In the genomic region with DNA sequence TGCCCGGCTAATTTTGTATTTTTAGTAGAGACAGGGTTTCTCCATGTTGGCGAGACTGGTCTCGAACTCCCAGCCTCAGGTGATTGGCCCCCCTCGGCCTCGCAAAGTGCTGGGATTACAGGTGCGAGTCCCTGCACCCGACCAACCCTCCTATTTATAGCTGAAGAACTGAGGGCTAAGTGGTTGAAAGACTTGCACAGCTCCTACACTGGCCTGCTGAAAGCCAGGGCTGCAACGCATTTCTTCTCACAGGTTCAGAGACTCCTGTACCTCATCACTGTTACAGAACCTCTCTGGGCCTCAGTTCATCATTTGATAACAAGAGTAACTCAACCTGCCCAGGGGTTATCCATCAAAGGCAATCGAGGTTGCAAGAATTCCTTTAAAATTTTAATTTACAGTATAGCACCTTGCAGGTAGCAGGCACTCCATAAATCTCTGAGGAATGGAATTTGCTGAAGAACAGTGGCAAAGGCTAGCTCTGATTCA, we compare ENCODE assay signal across 13 cellular contexts.
DNase-seq lines count a peak whose midpoint lies in the region; FAIRE-seq and TF ChIP-seq lines count a peak whose summit lies in the region.
"Had no signal": no experiment of that assay in that cellular context is flagged by ENCODE, and none has a peak within 500 bp of the region (broad histone marks: within the 10 kb centered on the region; RNA-seq: fewer than 3 reads in every experiment).

No MANE protein-coding gene starts in this region.

- TF ChIP-seq CTCF in adrenal gland (IDR thresholded peaks at IDR 0.05) (no peak), keratinocyte (optimal IDR thresholded peaks at IDR 0.05 in 1 of 3, IDR thresholded peaks at IDR 0.05 in 1 of 3, conservative IDR thresholded peaks at IDR 0.05 in 1 of 3; ENCODE audit: extremely low read depth in 1 of 3, insufficient read depth in 2 of 3, low read length in 3 of 3) (no peak), GM13976 (IDR thresholded peaks at IDR 0.05; ENCODE audit: borderline replicate concordance, control extremely low read depth, extremely low read depth, insufficient read depth, missing control alignments) (no peak), ovary (IDR thresholded peaks at IDR 0.05) (no peak)

- H2AFZ ChIP-seq in ACC112 (ENCODE audit: low read length, unreplicated experiment) (peak overlapping the region; percentile 34), keratinocyte (ENCODE audit: control insufficient read depth, low read length) (no peak overlapping the region), trophoblast cell (ENCODE audit: insufficient read depth, low read length, poor library complexity) (no peak overlapping the region)

- DNase-seq in adrenal gland, result no peak
- no peak for DNase-seq in keratinocyte (ENCODE audit: low read depth, low spot score)
- DNase-seq in trophoblast cell, result peak; percentile 43 to 69
- DNase-seq in activated T-helper 1 cell treated with anti-CD3 and anti-CD28 coated beads, Interleukin-12 subunit alpha, Interleukin-12 subunit beta, Interleukin-2, Interleukin-4 antibody, amounts not matched to agents 30 ng/mL and 10 ng/mL and 1 ng/mL, durations not matched to agents 14 hours and 24 hours and 36 hours (ENCODE audit: low spot score), result no peak
- DNase-seq in GM13976 (ENCODE audit: low spot score), result no peak
- no peak for DNase-seq in ovary
- DNase-seq in mesendoderm, result no peak
- DNase-seq: CD4-positive, alpha-beta memory T cell; NCI-H1105 treated with DMSO at 0.1 percent for 48 hours; stimulated activated naive CD8-positive, alpha-beta T cell treated with anti-CD3 and anti-CD28 coated beads, Interleukin-15, amount 100 ng/mL, for 72 hours had no signal

- no peaks in the 10 kb centered on the region for H3K36me3 Mint-ChIP-seq in activated T-helper 1 cell treated with anti-CD3 and anti-CD28 coated beads, Interleukin-12 subunit alpha, Interleukin-12 subunit beta, Interleukin-2, Interleukin-4 antibody, amounts not matched to agents 30 ng/mL and 10 ng/mL and 1 ng/mL, durations not matched to agents 14 hours and 24 hours and 36 hours (ENCODE audit: low read depth)
- H3K36me3 Mint-ChIP-seq: CD4-positive, alpha-beta memory T cell had no signal

- H3K36me3 ChIP-seq in ACC112 (ENCODE audit: insufficient read depth, low read length) (no peaks in the 10 kb centered on the region), adrenal gland (replicated peaks in 1 of 2) (no peaks in the 10 kb centered on the region), keratinocyte (ENCODE audit: control insufficient read depth in 2 of 2, extremely low read depth in 1 of 2, insufficient read depth in 2 of 2, low read length in 2 of 2) (no peaks in the 10 kb centered on the region), trophoblast cell (ENCODE audit: control insufficient read depth in 1 of 2, insufficient read depth in 2 of 2, low read length in 2 of 2) (no peaks in the 10 kb centered on the region), ovary (no peaks in the 10 kb centered on the region), mesendoderm (ENCODE audit: control insufficient read depth, insufficient read depth, low read length) (no peaks in the 10 kb centered on the region)
- H3K36me3 ChIP-seq: ascending aorta had no signal

- no peak overlapping the region for H3K18ac ChIP-seq in trophoblast cell (ENCODE audit: low read length)
- H3K18ac ChIP-seq in mesendoderm (ENCODE audit: low read length), result no peak overlapping the region

- peaks cover 56% of the 10 kb centered on the region for H3K4me1 ChIP-seq in ACC112 (ENCODE audit: control insufficient read depth, insufficient read depth, low read length, unreplicated experiment)
- H3K4me1 ChIP-seq in adrenal gland (replicated peaks in 1 of 2), result peaks cover 14 to 52% of the 10 kb centered on the region in 2 donors
- peaks cover 19% of the 10 kb centered on the region for H3K4me1 ChIP-seq in keratinocyte (ENCODE audit: control insufficient read depth, extremely low read depth, insufficient read depth, low read length)
- H3K4me1 ChIP-seq in trophoblast cell (ENCODE audit: control insufficient read depth in 1 of 2, insufficient read depth in 2 of 2, low read length in 2 of 2), result peaks cover 6 to 17% of the 10 kb centered on the region in 2 experiments
- H3K4me1 ChIP-seq in ovary (ENCODE audit: insufficient read depth), result peaks cover 2% of the 10 kb centered on the region
- no peaks in the 10 kb centered on the region for H3K4me1 ChIP-seq in mesendoderm (ENCODE audit: control insufficient read depth, low read depth, low read length)

- H3K14ac ChIP-seq in trophoblast cell (ENCODE audit: low read length), result no peak overlapping the region

- H3K9me3 ChIP-seq in adrenal gland (replicated peaks in 1 of 3) (no peaks in the 10 kb centered on the region), keratinocyte (ENCODE audit: control insufficient read depth, low read depth, low read length) (no peaks in the 10 kb centered on the region), trophoblast cell (ENCODE audit: insufficient read depth, low read depth, low read length) (peaks cover 3% of the 10 kb centered on the region), ovary (no peaks in the 10 kb centered on the region)
- H3K9me3 ChIP-seq: ascending aorta had no signal

- peak overlapping the region; percentile 39 for H3K4me2 ChIP-seq in keratinocyte (ENCODE audit: control insufficient read depth, extremely low read depth, insufficient read depth, low read depth, low read length)
- no peak overlapping the region for H3K4me2 ChIP-seq in trophoblast cell (ENCODE audit: low read length)
- H3K4me2 ChIP-seq in mesendoderm (ENCODE audit: low read length), result no peak overlapping the region

- H4K12ac ChIP-seq in trophoblast cell (ENCODE audit: low read depth, low read length), result no peak overlapping the region

- H3K27me3 ChIP-seq in ACC112 (ENCODE audit: insufficient read depth, low read length) (no peaks in the 10 kb centered on the region), adrenal gland (no peaks in the 10 kb centered on the region), keratinocyte (ENCODE audit: control insufficient read depth, extremely low read depth, insufficient read depth, low read length) (no peaks in the 10 kb centered on the region), trophoblast cell (ENCODE audit: insufficient read depth, low read length) (no peaks in the 10 kb centered on the region), ovary (peaks cover 3% of the 10 kb centered on the region), mesendoderm (ENCODE audit: insufficient read depth, low read length, poor library complexity) (no peaks in the 10 kb centered on the region)
- H3K27me3 ChIP-seq: ascending aorta had no signal

- H3K56ac ChIP-seq in mesendoderm (ENCODE audit: low read length), result no peak overlapping the region

- in situ Hi-C loops in GM13976 (cut with MboI; ENCODE audit: low sequenced_read_pairs, unreplicated experiment), result no loop called here

- H3K23ac ChIP-seq in trophoblast cell (ENCODE audit: low read length) (no peak overlapping the region), mesendoderm (ENCODE audit: low read length) (no peak overlapping the region)

- no peak for TF ChIP-seq EP300 in ovary (IDR thresholded peaks at IDR 0.05)

- H4K20me1 ChIP-seq in keratinocyte (ENCODE audit: control insufficient read depth, extremely low read depth, insufficient read depth, low read length), result no peaks in the 10 kb centered on the region

- H2BK5ac ChIP-seq in trophoblast cell (ENCODE audit: low read depth, low read length, poor library complexity) (peak overlapping the region; percentile 30), mesendoderm (ENCODE audit: low read length) (no peak overlapping the region)

- no peak overlapping the region for H4K91ac ChIP-seq in trophoblast cell (ENCODE audit: low read depth, low read length)

- no peak overlapping the region for H2BK120ac ChIP-seq in trophoblast cell (ENCODE audit: insufficient read depth, low read length, poor library complexity)
- no peak overlapping the region for H2BK120ac ChIP-seq in mesendoderm (ENCODE audit: low read depth, low read length)

- no peak overlapping the region for H3K27ac Mint-ChIP-seq in activated T-helper 1 cell treated with anti-CD3 and anti-CD28 coated beads, Interleukin-12 subunit alpha, Interleukin-12 subunit beta, Interleukin-2, Interleukin-4 antibody, amounts not matched to agents 30 ng/mL and 10 ng/mL and 1 ng/mL, durations not matched to agents 14 hours and 24 hours and 36 hours
- H3K27ac Mint-ChIP-seq: stimulated activated naive CD8-positive, alpha-beta T cell treated with anti-CD3 and anti-CD28 coated beads, Interleukin-15, amount 100 ng/mL, for 72 hours had no signal

- H3K79me1 ChIP-seq in trophoblast cell (ENCODE audit: low read length) (peaks cover 4% of the 10 kb centered on the region), mesendoderm (ENCODE audit: low read length) (no peaks in the 10 kb centered on the region)

- dilution Hi-C loops in keratinocyte (cut with MboI; ENCODE audit: extremely low pct_ligation_motif_present, low sequenced_read_pairs), result no loop called here

- H3K4ac ChIP-seq in trophoblast cell (ENCODE audit: low read depth, low read length), result no peak overlapping the region
- H3K4ac ChIP-seq in mesendoderm (ENCODE audit: low read depth, low read length), result no peak overlapping the region

- no peaks in the 10 kb centered on the region for H3K9me3 Mint-ChIP-seq in activated T-helper 1 cell treated with anti-CD3 and anti-CD28 coated beads, Interleukin-12 subunit alpha, Interleukin-12 subunit beta, Interleukin-2, Interleukin-4 antibody, amounts not matched to agents 30 ng/mL and 10 ng/mL and 1 ng/mL, durations not matched to agents 14 hours and 24 hours and 36 hours
- H3K9me3 Mint-ChIP-seq: CD4-positive, alpha-beta memory T cell; stimulated activated naive CD8-positive, alpha-beta T cell treated with anti-CD3 and anti-CD28 coated beads, Interleukin-15, amount 100 ng/mL, for 72 hours had no signal

- H3K79me2 ChIP-seq in ACC112 (ENCODE audit: control insufficient read depth, insufficient read depth, low read length, unreplicated experiment), result no peaks in the 10 kb centered on the region
- H3K79me2 ChIP-seq in keratinocyte (ENCODE audit: control insufficient read depth, insufficient read depth, low read length), result no peaks in the 10 kb centered on the region
- no peaks in the 10 kb centered on the region for H3K79me2 ChIP-seq in trophoblast cell (ENCODE audit: control insufficient read depth, insufficient read depth, low read length, poor library complexity)
- no peaks in the 10 kb centered on the region for H3K79me2 ChIP-seq in mesendoderm (ENCODE audit: control insufficient read depth, insufficient read depth, low read length)

- no peaks in the 10 kb centered on the region for H3K9me1 ChIP-seq in keratinocyte (ENCODE audit: control insufficient read depth, extremely low read depth, insufficient read depth, low read length)

- H3K4me3 ChIP-seq in ACC112 (ENCODE audit: low read depth, low read length), result no peak overlapping the region
- no peak overlapping the region for H3K4me3 ChIP-seq in adrenal gland
- no peak overlapping the region for H3K4me3 ChIP-seq in keratinocyte (ENCODE audit: control insufficient read depth in 2 of 3, extremely low read depth in 1 of 3, insufficient read depth in 2 of 3, low read depth in 1 of 3, low read length in 3 of 3)
- no peak overlapping the region for H3K4me3 ChIP-seq in trophoblast cell (ENCODE audit: low read depth, low read length)
- no peak overlapping the region for H3K4me3 ChIP-seq in ovary
- no peak overlapping the region for H3K4me3 ChIP-seq in mesendoderm (ENCODE audit: low read length)
- H3K4me3 ChIP-seq: ascending aorta had no signal

- no peak for FAIRE-seq in keratinocyte (lab: Jason Lieb, UNC)
- FAIRE-seq: A204.1 had no signal

- H4K8ac ChIP-seq in trophoblast cell (ENCODE audit: low read depth, low read length) (no peak overlapping the region), mesendoderm (ENCODE audit: low read depth, low read length) (no peak overlapping the region)

- H3K4me1 Mint-ChIP-seq in activated T-helper 1 cell treated with anti-CD3 and anti-CD28 coated beads, Interleukin-12 subunit alpha, Interleukin-12 subunit beta, Interleukin-2, Interleukin-4 antibody, amounts not matched to agents 30 ng/mL and 10 ng/mL and 1 ng/mL, durations not matched to agents 14 hours and 24 hours and 36 hours (ENCODE audit: low read depth), result peaks cover 9% of the 10 kb centered on the region

- no peak overlapping the region for H2BK12ac ChIP-seq in trophoblast cell (ENCODE audit: low read length)

- intact Hi-C loops in adrenal gland (cut with DNase I) (no loop called here), ovary (cut with DNase I) (no loop called here)
- intact Hi-C loops in activated T-helper 1 cell treated with anti-CD3 and anti-CD28 coated beads, Interleukin-12 subunit alpha, Interleukin-12 subunit beta, Interleukin-2, Interleukin-4 antibody, amounts not matched to agents 30 ng/mL and 10 ng/mL and 1 ng/mL, durations not matched to agents 14 hours and 24 hours and 36 hours (cut with micrococcal nuclease), result no loop called here

- H2AK5ac ChIP-seq in trophoblast cell (ENCODE audit: low read length) (peak overlapping the region; percentile 59), mesendoderm (ENCODE audit: low read length) (no peak overlapping the region)

- WGBS in adrenal gland, 4 donors, result 85 to 92% (median 89%) methylated on average over 6 to 9 of the region's 9 CpGs
- no CpG with 5 or more reads among the region's 9 CpGs for WGBS in trophoblast cell (ENCODE audit: extremely low coverage, insufficient coverage, insufficient read length)
- WGBS in ovary, 3 donors, result 88 to 91% (median 90%) methylated on average over 9 of the region's 9 CpGs
- WGBS in mesendoderm (ENCODE audit: extremely low coverage, insufficient coverage, low lambda C conversion rate), result no CpG with 5 or more reads among the region's 9 CpGs

- H3K27me3 Mint-ChIP-seq in activated T-helper 1 cell treated with anti-CD3 and anti-CD28 coated beads, Interleukin-12 subunit alpha, Interleukin-12 subunit beta, Interleukin-2, Interleukin-4 antibody, amounts not matched to agents 30 ng/mL and 10 ng/mL and 1 ng/mL, durations not matched to agents 14 hours and 24 hours and 36 hours (ENCODE audit: insufficient read depth), result no peaks in the 10 kb centered on the region
- H3K27me3 Mint-ChIP-seq: CD4-positive, alpha-beta memory T cell; stimulated activated naive CD8-positive, alpha-beta T cell treated with anti-CD3 and anti-CD28 coated beads, Interleukin-15, amount 100 ng/mL, for 72 hours had no signal

- H3K27ac ChIP-seq in ACC112 (ENCODE audit: low read depth, low read length), result peak overlapping the region; percentile 57
- peak overlapping the region in 4 of 5 donors; percentile 51 to 91 (median 86) for H3K27ac ChIP-seq in adrenal gland
- H3K27ac ChIP-seq in keratinocyte (ENCODE audit: control insufficient read depth, insufficient read depth, low read length), result no peak overlapping the region
- peak overlapping the region; percentile 31 for H3K27ac ChIP-seq in trophoblast cell (ENCODE audit: low read depth, low read length)
- H3K27ac ChIP-seq in ovary, result no peak overlapping the region
- H3K27ac ChIP-seq in mesendoderm (ENCODE audit: low read depth, low read length), result no peak overlapping the region

- H3K9ac ChIP-seq in keratinocyte (ENCODE audit: control insufficient read depth, extremely low read depth, insufficient read depth, low read length) (no peak overlapping the region), trophoblast cell (ENCODE audit: low read length) (no peak overlapping the region), mesendoderm (ENCODE audit: low read length) (no peak overlapping the region)

- no peak overlapping the region for H4K5ac ChIP-seq in mesendoderm (ENCODE audit: low read length)

- no peak overlapping the region for H2BK15ac ChIP-seq in mesendoderm (replicated peaks; ENCODE audit: low read depth)

- TF ChIP-seq POLR2A in adrenal gland (IDR thresholded peaks at IDR 0.05) (no peak), ovary (IDR thresholded peaks at IDR 0.05) (no peak)

- no peak overlapping the region for H3K4me3 Mint-ChIP-seq in activated T-helper 1 cell treated with anti-CD3 and anti-CD28 coated beads, Interleukin-12 subunit alpha, Interleukin-12 subunit beta, Interleukin-2, Interleukin-4 antibody, amounts not matched to agents 30 ng/mL and 10 ng/mL and 1 ng/mL, durations not matched to agents 14 hours and 24 hours and 36 hours
- H3K4me3 Mint-ChIP-seq: CD4-positive, alpha-beta memory T cell; stimulated activated naive CD8-positive, alpha-beta T cell treated with anti-CD3 and anti-CD28 coated beads, Interleukin-15, amount 100 ng/mL, for 72 hours had no signal

Comparison
In these comparisons a context has a peak if more than half of its experiments do, and no peak if none do; other contexts are left out.
1. H3K27ac ChIP-seq: peak in ACC112 (single experiment), adrenal gland (4 of 5) and trophoblast cell (single experiment); none in keratinocyte (single experiment), ovary (0 of 2) and mesendoderm (single experiment).
2. DNase-seq: peak in trophoblast cell (2 of 2); none in adrenal gland (0 of 7), keratinocyte (single experiment), activated T-helper 1 cell treated with anti-CD3 and anti-CD28 coated beads, Interleukin-12 subunit alpha, Interleukin-12 subunit beta, Interleukin-2, Interleukin-4 antibody, amounts not matched to agents 30 ng/mL and 10 ng/mL and 1 ng/mL, durations not matched to agents 14 hours and 24 hours and 36 hours (single experiment), GM13976 (single experiment), ovary (0 of 5) and mesendoderm (single experiment).